22 cellular contexts compared by ENCODE assay signal in genomic region chr11:85923455-85923854, GRCh38.
DNase-seq lines count a peak whose midpoint lies in the region; ATAC-seq, FAIRE-seq and TF ChIP-seq lines count a peak whose summit lies in the region.
"Had no signal": no experiment of that assay in that cellular context is flagged by ENCODE, and none has a peak within 500 bp of the region (broad histone marks: within the 10 kb centered on the region; RNA-seq: fewer than 3 reads in every experiment).

No MANE protein-coding gene starts in this region.

- 57% methylated on average over 1 of the region's 1 CpG for WGBS in HepG2 (ENCODE audit: low lambda C conversion rate)
- WGBS in right lobe of liver (ENCODE audit: insufficient coverage, low coverage, low lambda C conversion rate, missing lambda C conversion rate), result no CpG with 5 or more reads among the region's 1 CpG

- no peaks in the 10 kb centered on the region for H3K36me3 Mint-ChIP-seq in Caco-2 (ENCODE audit: insufficient read depth, unreplicated experiment)

- BruUV-seq in HepG2 (replicated peaks; lab: Mats Ljungman, UMichigan) (no TSS peak), Caco-2 (replicated peaks; lab: Mats Ljungman, UMichigan) (no TSS peak)

- H3K27ac Mint-ChIP-seq in Caco-2 (ENCODE audit: unreplicated experiment), result no peak overlapping the region
- H3K27ac Mint-ChIP-seq: B cell; CD4-positive, alpha-beta T cell; HFFc6 had no signal

- peaks cover 42% of the 10 kb centered on the region for H3K4me1 Mint-ChIP-seq in Caco-2 (ENCODE audit: low read depth, unreplicated experiment)
- H3K4me1 Mint-ChIP-seq: B cell had no signal

- peak overlapping the region; percentile 15 for H3K4me2 ChIP-seq in HepG2 (ENCODE audit: low read depth, low read length)

- no peak for TF ChIP-seq RAD21 in HepG2 (CRISPR knock-in tag; IDR thresholded peaks at IDR 0.05)

- peaks cover 19% of the 10 kb centered on the region for H3K9me3 Mint-ChIP-seq in Caco-2 (ENCODE audit: unreplicated experiment)
- H3K9me3 Mint-ChIP-seq: CD4-positive, alpha-beta T cell; HFFc6 had no signal

- no peaks in the 10 kb centered on the region for H3K9me3 ChIP-seq in HepG2 (ENCODE audit: low read length)
- no peaks in the 10 kb centered on the region for H3K9me3 ChIP-seq in right lobe of liver
- 0 out of 2 replicates have a peak, but pooled peaks cover 4% of the 10 kb centered on the region for H3K9me3 ChIP-seq in Caco-2

- no peak for TF ChIP-seq CTCF in HepG2 (CRISPR knock-in tag; IDR thresholded peaks at IDR 0.05)
- TF ChIP-seq CTCF in right lobe of liver (IDR thresholded peaks at IDR 0.05), result no peak
- no peak for TF ChIP-seq CTCF in Caco-2 (IDR thresholded peaks at IDR 0.05; ENCODE audit: insufficient read depth in 1 of 2, low read depth in 1 of 2, low read length in 1 of 2, severe bottlenecking in 1 of 2, unreplicated experiment in 1 of 2)

- H3K36me3 ChIP-seq in HepG2 (replicated peaks in 1 of 2; ENCODE audit: control insufficient read depth in 1 of 2, insufficient read depth in 2 of 2, low read length in 2 of 2) (no peaks in the 10 kb centered on the region), right lobe of liver (no peaks in the 10 kb centered on the region), Caco-2 (ENCODE audit: control insufficient read depth, insufficient read depth, low read length) (no peaks in the 10 kb centered on the region)

- no peak overlapping the region for H2AFZ ChIP-seq in HepG2 (ENCODE audit: low read length)

- no peaks in the 10 kb centered on the region for H3K79me2 ChIP-seq in HepG2 (ENCODE audit: insufficient read depth, low read length)

- intact Hi-C loops in HepG2 (cut with micrococcal nuclease; ENCODE audit: unreplicated experiment), result no loop called here
- intact Hi-C loops in right lobe of liver (cut with DNase I), result no loop called here
- intact Hi-C loops in Caco-2 (cut with micrococcal nuclease; ENCODE audit: unreplicated experiment), result no loop called here

- H3K27me3 ChIP-seq in HepG2 (ENCODE audit: control insufficient read depth in 1 of 2, insufficient read depth in 2 of 2, low read length in 2 of 2) (no peaks in the 10 kb centered on the region), right lobe of liver (no peaks in the 10 kb centered on the region), Caco-2 (replicated peaks; ENCODE audit: control insufficient read depth, insufficient read depth, low read length) (no peaks in the 10 kb centered on the region)

- ATAC-seq in HepG2, result peak; percentile 76
- ATAC-seq in right lobe of liver, result no peak
- ATAC-seq in GM21723 (IDR thresholded peaks at IDR 0.05; ENCODE audit: unreplicated experiment), result no peak

- FAIRE-seq in HepG2 (lab: Jason Lieb, UNC) (no peak), H54 (lab: Jason Lieb, UNC) (no peak)
- FAIRE-seq: A204.1, D721Med, GM12892, H1 had no signal

- no peak for TF ChIP-seq POLR2A in HepG2 (IDR thresholded peaks at IDR 0.05; ENCODE audit: insufficient read depth in 1 of 2, low read depth in 2 of 2, low read length in 2 of 2)
- no peak for TF ChIP-seq POLR2A in right lobe of liver (IDR thresholded peaks at IDR 0.05)
- no peak for TF ChIP-seq POLR2A in H54 (IDR thresholded peaks at IDR 0.05; ENCODE audit: low read depth, low read length)

- POLR2A ChIA-PET in HepG2 (lab: Yijun Ruan, JAX), result no interaction called here
- POLR2A ChIA-PET in Caco-2 (lab: Charles Lee), result no interaction called here

- DNase-seq in HepG2 (ENCODE audit: low spot score), result peak; percentile 82
- no peak for DNase-seq in right lobe of liver
- DNase-seq in NCI-H526 (lab: John Stamatoyannopoulos, UW), result peak; percentile 20 to 35
- peak; percentile 67 for DNase-seq in islet precursor cell
- peak; percentile 23 for DNase-seq in renal cortical epithelial cell (ENCODE audit: low read depth)
- DNase-seq in Caco-2, result no peak
- no peak for DNase-seq in H54 (ENCODE audit: insufficient read length, low spot score)
- DNase-seq: C1 segment of cervical spinal cord; CD4-positive, alpha-beta T cell; DMS153; DMS79 treated with DMSO at 0.1 percent for 48 hours; EL; GDM1; HCEC 1CT; HFFc6 had no signal

- no peak overlapping the region for H3K4me3 Mint-ChIP-seq in Caco-2 (ENCODE audit: unreplicated experiment)
- H3K4me3 Mint-ChIP-seq: B cell; CD4-positive, alpha-beta T cell; HFFc6 had no signal

- TF ChIP-seq EP300 in HepG2 (IDR thresholded peaks at IDR 0.05; ENCODE audit: low read depth in 2 of 2, low read length in 2 of 2) (peak in 1 of 2 experiments; percentile 88; a peak in 2 of 4 replicates), HepG2 (CRISPR knock-in tag; IDR thresholded peaks at IDR 0.05; ENCODE audit: borderline replicate concordance) (peak; percentile 75)

- CTCF ChIA-PET in HepG2 (lab: Yijun Ruan, JAX; ENCODE audit: low intra/inter-chr PET ratio, low total read pairs), result no interaction called here
- CTCF ChIA-PET in Caco-2 (lab: Charles Lee), result no interaction called here

- H3K27ac ChIP-seq in HepG2 (ENCODE audit: extremely low read length, insufficient read depth, low read length) (peak overlapping the region; percentile 54), right lobe of liver (no peak overlapping the region)
- H3K27ac ChIP-seq: HL-60 had no signal

- in situ Hi-C loops in HepG2 (cut with HindIII; ENCODE audit: extremely low pct_ligation_motif_present, low pct_unique_long_range_greater_than_20kb), result no loop called here

- no peaks in the 10 kb centered on the region for H4K20me1 ChIP-seq in HepG2 (ENCODE audit: insufficient read depth, low read length)

- H3K4me3 ChIP-seq in HepG2 (replicated peaks in 1 of 3; ENCODE audit: insufficient read depth in 1 of 3, low read depth in 2 of 3, low read length in 3 of 3) (no peak overlapping the region), right lobe of liver (no peak overlapping the region), Caco-2 (ENCODE audit: low read depth, low read length) (no peak overlapping the region)

- H3K4me1 ChIP-seq in HepG2 (ENCODE audit: insufficient read depth, low read length) (peaks cover 100% of the 10 kb centered on the region), right lobe of liver (peaks cover 0 to 17% (median 4%) of the 10 kb centered on the region in 4 donors), Caco-2 (peaks cover 36% of the 10 kb centered on the region)

- H3K9ac ChIP-seq in HepG2 (ENCODE audit: insufficient read depth, low read depth, low read length), result no peak overlapping the region

- H3K27me3 Mint-ChIP-seq in Caco-2 (ENCODE audit: insufficient read depth, unreplicated experiment), result no peaks in the 10 kb centered on the region

TF ChIP-seq in HepG2, 621 proteins besides CTCF, POLR2A, EP300 and RAD21 (continues in another document):
- TF ChIP-seq SOX6 (IDR thresholded peaks at IDR 0.05), result no peak
- TF ChIP-seq SOX6 (CRISPR knock-in tag; IDR thresholded peaks at IDR 0.05), result peak; percentile 98
- peak; percentile 15; the same call in 1 of the 2 replicates for TF ChIP-seq TFAP4 (IDR thresholded peaks at IDR 0.05; ENCODE audit: borderline replicate concordance, low read depth)
- peak in 1 of 2 experiments; percentile 26; a peak in 1 of 4 replicates for TF ChIP-seq ATF4 (CRISPR knock-in tag; IDR thresholded peaks at IDR 0.05)
- peak; percentile 67 for TF ChIP-seq MED8 (CRISPR knock-in tag; IDR thresholded peaks at IDR 0.05; ENCODE audit: insufficient replicate concordance)
- TF ChIP-seq ZBTB20 (CRISPR knock-in tag; IDR thresholded peaks at IDR 0.05; ENCODE audit: borderline replicate concordance, low read depth), result peak; percentile 80; the same call in 1 of the 2 replicates
- TF ChIP-seq HNF1B (CRISPR knock-in tag; IDR thresholded peaks at IDR 0.05), result peak; percentile 87
- no peak for TF ChIP-seq CBFB (CRISPR knock-in tag; IDR thresholded peaks at IDR 0.05)
- no peak for TF ChIP-seq LRRFIP1 (CRISPR knock-in tag; conservative IDR thresholded peaks at IDR 0.05)

Comparison
In these comparisons a context has a peak if more than half of its experiments do, and no peak if none do; other contexts are left out.
1. DNase-seq: peak in HepG2 (single experiment), NCI-H526 (2 of 2), islet precursor cell (single experiment) and renal cortical epithelial cell (single experiment); none in right lobe of liver (0 of 3), Caco-2 (0 of 2) and H54 (single experiment).